In genomic region chr12:14716848-14717444, GRCh38 we compare ENCODE assay signal across 8 cellular contexts. TPM values are rescaled to one million over a fixed set of nuclear protein-coding genes. Genes with fewer than 3 reads are reported as not detected.
DNase-seq lines count a peak whose midpoint lies in the region; ATAC-seq and TF ChIP-seq lines count a peak whose summit lies in the region.

No MANE protein-coding gene starts in this region.

- TF ChIP-seq CTCF in glutamatergic neuron (IDR thresholded peaks at IDR 0.05; ENCODE audit: partially characterized antibody, unreplicated experiment) = peak; percentile 71

- peaks cover 5% of the 10 kb centered on the region for H3K9me3 Mint-ChIP-seq in glutamatergic neuron (ENCODE audit: unreplicated experiment)

- no peak overlapping the region for H3K27ac Mint-ChIP-seq in glutamatergic neuron (ENCODE audit: unreplicated experiment)

- no peak overlapping the region for H3K4me3 Mint-ChIP-seq in glutamatergic neuron (ENCODE audit: unreplicated experiment)

- peaks cover 5% of the 10 kb centered on the region for H3K27me3 Mint-ChIP-seq in glutamatergic neuron (ENCODE audit: unreplicated experiment)

- H3K36me3 Mint-ChIP-seq in glutamatergic neuron (ENCODE audit: unreplicated experiment) = no peaks in the 10 kb centered on the region

- H3K4me1 Mint-ChIP-seq in glutamatergic neuron (ENCODE audit: low read depth, unreplicated experiment) = peaks cover 9% of the 10 kb centered on the region

- peak; percentile 75 for ATAC-seq in HG02763 (IDR thresholded peaks at IDR 0.05; ENCODE audit: unreplicated experiment)

- DNase-seq in NOMO-1 (lab: John Stamatoyannopoulos, UW; ENCODE audit: unreplicated experiment in 2 of 2) (peak; percentile 14 to 60), NOMO-1 treated with dmso at 0.1 percent for 144 hours (lab: John Stamatoyannopoulos, UW; ENCODE audit: unreplicated experiment) (no peak), OCI-M1 (lab: John Stamatoyannopoulos, UW) (peak; percentile 76), glutamatergic neuron (peak; percentile 37), GOT3 (lab: John Stamatoyannopoulos, UW) (no peak)
- DNase-seq in activated effector memory CD4-positive, alpha-beta T cell treated with anti-CD3 and anti-CD28 coated beads, Interleukin-2, amount 50 U/mL, for 16 hours = peak; percentile 68
- DNase-seq in stimulated activated CD4-positive, alpha-beta T cell treated with anti-CD3 and anti-CD28 coated beads, Interleukin-12 subunit alpha, Interleukin-12 subunit beta, amount 100 ng/mL, for 4 hours = peak; percentile 22

RNA-seq across cellular contexts. Expression of gene GUCY2C, which starts 20.5 kb away (rescaled TPM):
- total RNA-seq in glutamatergic neuron (ENCODE audit: unreplicated experiment) = not detected

Comparison
In these comparisons a context has a peak if more than half of its experiments do, and no peak if none do; other contexts are left out.
1. DNase-seq: peak in NOMO-1 (2 of 2), OCI-M1 (single experiment), activated effector memory CD4-positive, alpha-beta T cell treated with anti-CD3 and anti-CD28 coated beads, Interleukin-2, amount 50 U/mL, for 16 hours (single experiment), glutamatergic neuron (single experiment) and stimulated activated CD4-positive, alpha-beta T cell treated with anti-CD3 and anti-CD28 coated beads, Interleukin-12 subunit alpha, Interleukin-12 subunit beta, amount 100 ng/mL, for 4 hours (single experiment); none in NOMO-1 treated with dmso at 0.1 percent for 144 hours (single experiment) and GOT3 (single experiment).